In the genomic region with DNA sequence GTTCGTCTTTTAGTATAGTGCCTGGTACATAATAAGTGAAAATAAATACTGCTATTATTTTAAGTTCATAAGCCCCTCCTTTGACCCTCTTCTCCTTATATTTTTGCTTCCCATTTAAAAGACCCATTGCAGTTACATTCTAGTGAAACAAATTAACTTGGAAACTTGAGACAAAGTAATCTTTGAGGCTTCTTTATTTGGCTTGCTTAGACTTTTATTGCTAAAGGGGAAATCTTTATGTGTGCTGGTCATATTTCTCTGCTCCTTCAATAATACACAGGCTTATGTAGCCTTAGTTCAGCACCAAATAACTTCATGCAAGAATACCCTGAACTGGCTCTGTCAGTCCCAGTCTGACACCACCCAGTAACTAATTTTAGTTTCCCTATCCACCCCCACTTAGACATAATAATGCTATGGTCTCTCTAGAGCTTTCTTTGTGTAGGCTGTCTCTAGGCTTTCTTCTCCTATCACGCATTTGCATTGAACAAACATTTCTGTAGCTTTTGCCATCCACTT, we compare ENCODE assay signal across 1 cellular context.
TF ChIP-seq lines count a peak whose summit lies in the region.

No MANE protein-coding gene starts in this region.

TF ChIP-seq in HEK293, 187 proteins besides CTCF, POLR2A, EP300 and RAD21 (continued from another document):
- TF ChIP-seq, protein P1, sequence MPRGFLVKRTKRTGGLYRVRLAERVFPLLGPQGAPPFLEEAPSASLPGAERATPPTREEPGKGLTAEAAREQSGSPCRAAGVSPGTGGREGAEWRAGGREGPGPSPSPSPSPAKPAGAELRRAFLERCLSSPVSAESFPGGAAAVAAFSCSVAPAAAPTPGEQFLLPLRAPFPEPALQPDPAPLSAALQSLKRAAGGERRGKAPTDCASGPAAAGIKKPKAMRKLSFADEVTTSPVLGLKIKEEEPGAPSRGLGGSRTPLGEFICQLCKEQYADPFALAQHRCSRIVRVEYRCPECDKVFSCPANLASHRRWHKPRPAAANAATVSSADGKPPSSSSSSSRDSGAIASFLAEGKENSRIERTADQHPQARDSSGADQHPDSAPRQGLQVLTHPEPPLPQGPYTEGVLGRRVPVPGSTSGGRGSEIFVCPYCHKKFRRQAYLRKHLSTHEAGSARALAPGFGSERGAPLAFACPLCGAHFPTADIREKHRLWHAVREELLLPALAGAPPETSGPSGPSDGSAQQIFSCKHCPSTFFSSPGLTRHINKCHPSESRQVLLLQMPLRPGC (tag by site-specific recombination; IDR thresholded peaks at IDR 0.05), result peak; percentile 5; the same call in 1 of the 2 replicates
- TF ChIP-seq ZNF18 (tag by site-specific recombination; IDR thresholded peaks at IDR 0.05), result no peak
- TF ChIP-seq, protein P2, sequence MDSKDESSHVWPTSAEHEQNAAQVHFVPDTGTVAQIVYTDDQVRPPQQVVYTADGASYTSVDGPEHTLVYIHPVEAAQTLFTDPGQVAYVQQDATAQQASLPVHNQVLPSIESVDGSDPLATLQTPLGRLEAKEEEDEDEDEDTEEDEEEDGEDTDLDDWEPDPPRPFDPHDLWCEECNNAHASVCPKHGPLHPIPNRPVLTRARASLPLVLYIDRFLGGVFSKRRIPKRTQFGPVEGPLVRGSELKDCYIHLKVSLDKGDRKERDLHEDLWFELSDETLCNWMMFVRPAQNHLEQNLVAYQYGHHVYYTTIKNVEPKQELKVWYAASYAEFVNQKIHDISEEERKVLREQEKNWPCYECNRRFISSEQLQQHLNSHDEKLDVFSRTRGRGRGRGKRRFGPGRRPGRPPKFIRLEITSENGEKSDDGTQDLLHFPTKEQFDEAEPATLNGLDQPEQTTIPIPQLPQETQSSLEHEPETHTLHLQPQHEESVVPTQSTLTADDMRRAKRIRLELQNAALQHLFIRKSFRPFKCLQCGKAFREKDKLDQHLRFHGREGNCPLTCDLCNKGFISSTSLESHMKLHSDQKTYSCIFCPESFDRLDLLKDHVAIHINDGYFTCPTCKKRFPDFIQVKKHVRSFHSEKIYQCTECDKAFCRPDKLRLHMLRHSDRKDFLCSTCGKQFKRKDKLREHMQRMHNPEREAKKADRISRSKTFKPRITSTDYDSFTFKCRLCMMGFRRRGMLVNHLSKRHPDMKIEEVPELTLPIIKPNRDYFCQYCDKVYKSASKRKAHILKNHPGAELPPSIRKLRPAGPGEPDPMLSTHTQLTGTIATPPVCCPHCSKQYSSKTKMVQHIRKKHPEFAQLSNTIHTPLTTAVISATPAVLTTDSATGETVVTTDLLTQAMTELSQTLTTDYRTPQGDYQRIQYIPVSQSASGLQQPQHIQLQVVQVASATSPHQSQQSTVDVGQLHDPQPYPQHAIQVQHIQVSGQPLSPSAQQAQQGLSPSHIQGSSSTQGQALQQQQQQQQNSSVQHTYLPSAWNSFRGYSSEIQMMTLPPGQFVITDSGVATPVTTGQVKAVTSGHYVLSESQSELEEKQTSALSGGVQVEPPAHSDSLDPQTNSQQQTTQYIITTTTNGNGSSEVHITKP (tag by site-specific recombination; IDR thresholded peaks at IDR 0.05), result peak; percentile 97
